8 cellular contexts compared by ENCODE assay signal in genomic region chr9:113406873-113407511, GRCh38. TPM values are rescaled to one million over a fixed set of nuclear protein-coding genes. Genes with fewer than 3 reads are reported as not detected.
DNase-seq lines count a peak whose midpoint lies in the region; ATAC-seq and TF ChIP-seq lines count a peak whose summit lies in the region.
"Not testable (repeated sequence)": the region's sequence is repeated elsewhere in the genome, so short reads cannot be mapped to it uniquely, and the experiment has no call there.

No MANE protein-coding gene starts in this region.

- not testable (repeated sequence) for H3K4me3 Mint-ChIP-seq in glutamatergic neuron (ENCODE audit: unreplicated experiment)

- not testable (repeated sequence) for H3K36me3 Mint-ChIP-seq in glutamatergic neuron (ENCODE audit: unreplicated experiment)

- peak overlapping the region in 2 of 5 donors; percentile 25 to 40 for H3K27ac ChIP-seq in adrenal gland
- peak overlapping the region; percentile 36 to 54 (median 52) for H3K27ac ChIP-seq in transverse colon

- not testable (repeated sequence) for H3K9me3 Mint-ChIP-seq in glutamatergic neuron (ENCODE audit: unreplicated experiment)

- ATAC-seq in HG02981 (IDR thresholded peaks at IDR 0.05; ENCODE audit: unreplicated experiment) = peak; percentile 33
- ATAC-seq in omental fat pad (ENCODE audit: low FRiP score) = not testable (repeated sequence)

- intact Hi-C loops in adrenal gland (cut with DNase I) (loop anchor here (5.0 to 10.0 kb wide), 2 partner anchors 95 to 102 kb away; partner anchors contain the start of gene RNF183 (in 1 of the 2)), transverse colon (cut with DNase I; ENCODE audit: low total_unique reads) (loop anchor here (10.0 kb wide), 1 partner anchor 62 kb away; the partner anchor contains the start of genes BSPRY and WDR31)

- H3K4me1 ChIP-seq in adrenal gland (replicated peaks in 1 of 2) (peaks cover 0 to 22% of the 10 kb centered on the region in 2 donors), transverse colon (peaks cover 6 to 31% (median 13%) of the 10 kb centered on the region in 4 donors)

- not testable (repeated sequence) for TF ChIP-seq EP300 in transverse colon (IDR thresholded peaks at IDR 0.05; ENCODE audit: low read depth)

- H3K9me3 ChIP-seq in adrenal gland (replicated peaks in 1 of 3); transverse colon: not testable (repeated sequence)

- TF ChIP-seq POLR2A in adrenal gland (IDR thresholded peaks at IDR 0.05); transverse colon (IDR thresholded peaks at IDR 0.05): not testable (repeated sequence)

- not testable (repeated sequence) for H3K4me3 ChIP-seq in adrenal gland, transverse colon

- not testable (repeated sequence) for H3K27me3 ChIP-seq in adrenal gland, transverse colon

- peak; percentile 58 to 96 (median 90) for TF ChIP-seq CTCF in adrenal gland (IDR thresholded peaks at IDR 0.05)
- peak; percentile 80 for TF ChIP-seq CTCF in glutamatergic neuron (IDR thresholded peaks at IDR 0.05; ENCODE audit: partially characterized antibody, unreplicated experiment)
- TF ChIP-seq CTCF in omental fat pad (IDR thresholded peaks at IDR 0.05) = peak in 1 of 3 donors; percentile 42
- TF ChIP-seq CTCF in transverse colon (IDR thresholded peaks at IDR 0.05) = peak; percentile 65 to 91 (median 81)

- DNase-seq in GF-D8 (lab: John Stamatoyannopoulos, UW) (peak; percentile 35), NCI-H2171 treated with DMSO at 0.1 percent for 48 hours (lab: John Stamatoyannopoulos, UW) (peak; percentile 85), T-helper 22 cell (ENCODE audit: low read depth) (peak; percentile 21), adrenal gland (peak; percentile 72 to 94 (median 85)), glutamatergic neuron (peak; percentile 76), omental fat pad (ENCODE audit: low spot score) (peak; percentile 42), transverse colon (peak; percentile 77)

- H3K36me3 ChIP-seq in adrenal gland (replicated peaks in 1 of 2) = peaks cover 0 to 20% of the 10 kb centered on the region in 2 donors
- H3K36me3 ChIP-seq in transverse colon = peaks cover 0 to 11% (median 0%) of the 10 kb centered on the region in 4 donors

- peak overlapping the region; percentile 28 for H3K27ac Mint-ChIP-seq in glutamatergic neuron (ENCODE audit: unreplicated experiment)

- 24 to 29% (median 26%) methylated on average over 7 of the region's 7 CpGs for WGBS in adrenal gland, 4 donors
- WGBS in transverse colon (ENCODE audit: low coverage in 1 of 2), 2 donors = 29 to 39% methylated on average over 2 to 7 of the region's 7 CpGs

- in situ Hi-C loops in transverse colon (cut with MboI; ENCODE audit: low pct_ligation_motif_present in 1 of 4, low pct_unique_long_range_greater_than_20kb in 1 of 4, low sequenced_read_pairs in 3 of 4) = loop anchor here in 3 of 4 donors (10.0 kb wide), 3 partner anchors 92 to 132 kb away; partner anchors contain the start of genes CDC26 (in 3 of the 3), PRPF4 (in 3 of the 3) and RNF183 (in 1 of the 3)

- not testable (repeated sequence) for H3K27me3 Mint-ChIP-seq in glutamatergic neuron (ENCODE audit: unreplicated experiment)

- not testable (repeated sequence) for H3K4me1 Mint-ChIP-seq in glutamatergic neuron (ENCODE audit: low read depth, unreplicated experiment)

RNA-seq across cellular contexts. Expression of gene POLE3, which starts 3.5 kb away (rescaled TPM):
- total RNA-seq in adrenal gland (10 to 100 TPM; 40.2 to 53.1 (median 42.5) TPM), glutamatergic neuron (ENCODE audit: unreplicated experiment) (22.3 TPM), omental fat pad (10 to 100 TPM; 29.1 to 59.4 (median 32.2) TPM), transverse colon (10 to 100 TPM in 3 of 4 donors, 1 to 10 TPM in 1; 4.2 to 58.7 (median 24.4) TPM)
- polyA plus RNA-seq in adrenal gland = 10 to 100 TPM; 14.9 to 79.1 (median 23.6) TPM

RNA-seq across cellular contexts. Expression of gene C9orf43, which starts 3.6 kb away (rescaled TPM):
- total RNA-seq in adrenal gland (1 to 10 TPM in 4 of 8 donors, under 1 TPM in 4; 0.65 to 2.3 (median 1.3) TPM), glutamatergic neuron (ENCODE audit: unreplicated experiment) (0.47 TPM), omental fat pad (under 1 TPM; 0.37 to 0.96 (median 0.53) TPM), transverse colon (under 1 TPM in 1 of 4 donors, not detected in 3; 0.75 TPM)
- 1 to 10 TPM; 1.8 to 5.1 (median 3.1) TPM for polyA plus RNA-seq in adrenal gland

RNA-seq across cellular contexts. Expression of gene ALAD, which starts 5.9 kb away (rescaled TPM):
- total RNA-seq in adrenal gland (100 to 1,000 TPM; 159 to 348 (median 245) TPM), glutamatergic neuron (ENCODE audit: unreplicated experiment) (39.0 TPM), omental fat pad (10 to 100 TPM; 24.7 to 28.9 (median 25.7) TPM), transverse colon (100 to 1,000 TPM in 1 of 4 donors, 10 to 100 TPM in 3; 18.5 to 107 (median 63.0) TPM)
- polyA plus RNA-seq in adrenal gland = 100 to 1,000 TPM; 112 to 244 (median 150) TPM

RNA-seq across cellular contexts. Expression of gene HDHD3, which starts 30.2 kb away (rescaled TPM):
- total RNA-seq in adrenal gland = 100 to 1,000 TPM; 117 to 343 (median 243) TPM
- 100 to 1,000 TPM in 2 of 3 donors, 10 to 100 TPM in 1; 89.1 to 300 (median 180) TPM for polyA plus RNA-seq in adrenal gland
- total RNA-seq in glutamatergic neuron (ENCODE audit: unreplicated experiment) = 7.2 TPM
- total RNA-seq in omental fat pad = 10 to 100 TPM; 12.6 to 30.6 (median 16.7) TPM
- 100 to 1,000 TPM; 156 to 269 (median 237) TPM for total RNA-seq in transverse colon

RNA-seq across cellular contexts. Expression of gene RGS3, which starts 56.5 kb away (rescaled TPM):
- total RNA-seq in adrenal gland (100 to 1,000 TPM in 2 of 8 donors, 10 to 100 TPM in 6; 42.9 to 102 (median 72.1) TPM), glutamatergic neuron (ENCODE audit: unreplicated experiment) (18.9 TPM), omental fat pad (100 to 1,000 TPM in 2 of 4 donors, 10 to 100 TPM in 2; 76.0 to 169 (median 105) TPM), transverse colon (100 to 1,000 TPM in 1 of 4 donors, 10 to 100 TPM in 3; 62.7 to 150 (median 80.9) TPM)
- 10 to 100 TPM; 34.5 to 64.9 (median 53.5) TPM for polyA plus RNA-seq in adrenal gland

Comparison
In these comparisons a context has a peak if more than half of its experiments do, and no peak if none do; other contexts are left out.
1. DNase-seq: peak in every context shown above with its lines; median percentile 85 in NCI-H2171 treated with DMSO at 0.1 percent for 48 hours; 85 in adrenal gland; 77 in transverse colon; 76 in glutamatergic neuron; 42 in omental fat pad; 35 in GF-D8; 21 in T-helper 22 cell.